ENCODE assay signal across 8 cellular contexts in genomic region chr19:664913-665443, GRCh38. TPM values are rescaled to one million over a fixed set of nuclear protein-coding genes. Genes with fewer than 3 reads are reported as not detected.
A peak's percentile ranks its signal among the peaks of the same experiment; 100 is the strongest.
DNase-seq lines count a peak whose midpoint lies in the region; ATAC-seq and TF ChIP-seq lines count a peak whose summit lies in the region.

No MANE protein-coding gene starts in this region.

- H3K9me3 ChIP-seq in cardiac muscle cell (ENCODE audit: low read depth) (no peaks in the 10 kb centered on the region), upper lobe of right lung (no peaks in the 10 kb centered on the region)

- no peaks in the 10 kb centered on the region for H3K27me3 Mint-ChIP-seq in activated naive CD8-positive, alpha-beta T cell

- H3K4me1 ChIP-seq in cardiac muscle cell (ENCODE audit: low read depth): peaks cover 8% of the 10 kb centered on the region
- H3K4me1 ChIP-seq in upper lobe of right lung: peaks cover 39% of the 10 kb centered on the region

- H3K4me3 Mint-ChIP-seq in activated naive CD8-positive, alpha-beta T cell: peak overlapping the region; percentile 63

- ATAC-seq in SK-N-SH treated with all-trans-retinoic acid at 6 μM for 48 hours: peak; percentile 75
- peak; percentile 61 for ATAC-seq in upper lobe of right lung
- ATAC-seq in HG03457 (IDR thresholded peaks at IDR 0.05; ENCODE audit: unreplicated experiment): no peak

- no peaks in the 10 kb centered on the region for H3K36me3 Mint-ChIP-seq in activated naive CD8-positive, alpha-beta T cell

- TF ChIP-seq CTCF in cardiac muscle cell (IDR thresholded peaks at IDR 0.05; ENCODE audit: low read depth, low read length) (peak; percentile 90), upper lobe of right lung (IDR thresholded peaks at IDR 0.05) (peak; percentile 92)

- H3K27ac ChIP-seq in cardiac muscle cell: no peak overlapping the region
- H3K27ac ChIP-seq in upper lobe of right lung: no peak overlapping the region

- intact Hi-C loops in posterior vena cava (cut with DNase I) (loop anchor here in 1 of 2 donors (2.0 kb wide), 1 partner anchor 70 kb away; no protein-coding TSS in a partner anchor), upper lobe of right lung (cut with DNase I) (loop anchor here (2.0 kb wide), 1 partner anchor 70 kb away; no protein-coding TSS in a partner anchor)

- DNase-seq in EH (ENCODE audit: low read depth): peak; percentile 75
- DNase-seq in NCI-H1092 (lab: John Stamatoyannopoulos, UW): peak; percentile 79
- peak; percentile 85 to 91 for DNase-seq in cardiac muscle cell (ENCODE audit: low read depth in 1 of 2, low spot score in 1 of 2)
- peak; percentile 94 for DNase-seq in posterior vena cava (ENCODE audit: low spot score)
- DNase-seq in upper lobe of right lung: peak; percentile 90

- no peaks in the 10 kb centered on the region for H3K27me3 ChIP-seq in cardiac muscle cell
- no peaks in the 10 kb centered on the region for H3K27me3 ChIP-seq in upper lobe of right lung

- H3K4me1 Mint-ChIP-seq in activated naive CD8-positive, alpha-beta T cell (ENCODE audit: low read depth): peaks cover 16% of the 10 kb centered on the region

- H3K36me3 ChIP-seq in cardiac muscle cell (no peaks in the 10 kb centered on the region), upper lobe of right lung (no peaks in the 10 kb centered on the region)

- no peak overlapping the region for H3K4me3 ChIP-seq in cardiac muscle cell
- no peak overlapping the region for H3K4me3 ChIP-seq in upper lobe of right lung

- H3K9me3 Mint-ChIP-seq in activated naive CD8-positive, alpha-beta T cell (ENCODE audit: low read depth): no peaks in the 10 kb centered on the region

- peak overlapping the region; percentile 41 for H3K27ac Mint-ChIP-seq in activated naive CD8-positive, alpha-beta T cell

TF ChIP-seq in SK-N-SH treated with all-trans-retinoic acid at 6 μM for 48 hours, 23 proteins besides CTCF, POLR2A, EP300 and RAD21:
- TF ChIP-seq CSRNP3 (CRISPR knock-in tag; IDR thresholded peaks at IDR 0.05): no peak
- no peak for TF ChIP-seq OSR1 (CRISPR knock-in tag; IDR thresholded peaks at IDR 0.05)
- no peak for TF ChIP-seq CSDC2 (CRISPR knock-in tag; IDR thresholded peaks at IDR 0.05)
- no peak for TF ChIP-seq TOX (CRISPR knock-in tag; IDR thresholded peaks at IDR 0.05; ENCODE audit: borderline replicate concordance)
- no peak for TF ChIP-seq ARNTL (CRISPR knock-in tag; IDR thresholded peaks at IDR 0.05; ENCODE audit: borderline replicate concordance, low read depth)
- no peak for TF ChIP-seq PATZ1 (CRISPR knock-in tag; IDR thresholded peaks at IDR 0.05; ENCODE audit: borderline replicate concordance)
- no peak for TF ChIP-seq GLIS3 (CRISPR knock-in tag; IDR thresholded peaks at IDR 0.05)
- TF ChIP-seq BACH2 (CRISPR knock-in tag; IDR thresholded peaks at IDR 0.05; ENCODE audit: borderline replicate concordance): no peak
- TF ChIP-seq CREB5 (CRISPR knock-in tag; IDR thresholded peaks at IDR 0.05; ENCODE audit: low read depth): no peak
- no peak for TF ChIP-seq PPARA (CRISPR knock-in tag; IDR thresholded peaks at IDR 0.05; ENCODE audit: borderline replicate concordance)
- TF ChIP-seq RARB (CRISPR knock-in tag; IDR thresholded peaks at IDR 0.05): no peak
- no peak for TF ChIP-seq ESRRG (CRISPR knock-in tag; IDR thresholded peaks at IDR 0.05)
- TF ChIP-seq ZNF8 (CRISPR knock-in tag; IDR thresholded peaks at IDR 0.05): no peak

RNA-seq across cellular contexts. Expression of gene RNF126, which starts 2.0 kb away (rescaled TPM):
- 76.6 and 78.5 TPM in 2 replicates for total RNA-seq in cardiac muscle cell
- polyA plus RNA-seq in cardiac muscle cell: 88.7 and 92.1 TPM in 2 replicates
- total RNA-seq in posterior vena cava: 10 to 100 TPM; 24.5 to 27.1 TPM
- 32.9 TPM for total RNA-seq in upper lobe of right lung

RNA-seq across cellular contexts. Expression of gene FSTL3, which starts 11.2 kb away (rescaled TPM):
- 44.4 and 46.9 TPM in 2 replicates for total RNA-seq in cardiac muscle cell
- polyA plus RNA-seq in cardiac muscle cell: 33.0 and 34.7 TPM in 2 replicates
- total RNA-seq in posterior vena cava: 100 to 1,000 TPM; 234 to 270 TPM
- 114 TPM for total RNA-seq in upper lobe of right lung

RNA-seq across cellular contexts. Expression of gene FGF22, which starts 25.3 kb away (rescaled TPM):
- total RNA-seq in cardiac muscle cell: not detected in 2 replicates
- 0.92 TPM in 1 of 2 replicates, not detected in the other for polyA plus RNA-seq in cardiac muscle cell
- under 1 TPM in 1 of 2 donors, not detected in 1; 0.37 TPM for total RNA-seq in posterior vena cava
- 0.52 TPM for total RNA-seq in upper lobe of right lung

RNA-seq across cellular contexts. Expression of gene PRSS57, which starts 30.3 kb away (rescaled TPM):
- total RNA-seq in cardiac muscle cell (not detected in 2 replicates), posterior vena cava (not detected), upper lobe of right lung (not detected)
- polyA plus RNA-seq in cardiac muscle cell: 0.22 TPM in 1 of 2 replicates, not detected in the other

RNA-seq across cellular contexts. Expression of gene POLRMT, which starts 31.6 kb away (rescaled TPM):
- total RNA-seq in cardiac muscle cell (82.6 and 121 TPM in 2 replicates), posterior vena cava (10 to 100 TPM; 25.6 to 30.7 TPM), upper lobe of right lung (36.0 TPM)
- 103 and 120 TPM in 2 replicates for polyA plus RNA-seq in cardiac muscle cell
